8 cellular contexts compared by ENCODE assay signal in the genomic region with DNA sequence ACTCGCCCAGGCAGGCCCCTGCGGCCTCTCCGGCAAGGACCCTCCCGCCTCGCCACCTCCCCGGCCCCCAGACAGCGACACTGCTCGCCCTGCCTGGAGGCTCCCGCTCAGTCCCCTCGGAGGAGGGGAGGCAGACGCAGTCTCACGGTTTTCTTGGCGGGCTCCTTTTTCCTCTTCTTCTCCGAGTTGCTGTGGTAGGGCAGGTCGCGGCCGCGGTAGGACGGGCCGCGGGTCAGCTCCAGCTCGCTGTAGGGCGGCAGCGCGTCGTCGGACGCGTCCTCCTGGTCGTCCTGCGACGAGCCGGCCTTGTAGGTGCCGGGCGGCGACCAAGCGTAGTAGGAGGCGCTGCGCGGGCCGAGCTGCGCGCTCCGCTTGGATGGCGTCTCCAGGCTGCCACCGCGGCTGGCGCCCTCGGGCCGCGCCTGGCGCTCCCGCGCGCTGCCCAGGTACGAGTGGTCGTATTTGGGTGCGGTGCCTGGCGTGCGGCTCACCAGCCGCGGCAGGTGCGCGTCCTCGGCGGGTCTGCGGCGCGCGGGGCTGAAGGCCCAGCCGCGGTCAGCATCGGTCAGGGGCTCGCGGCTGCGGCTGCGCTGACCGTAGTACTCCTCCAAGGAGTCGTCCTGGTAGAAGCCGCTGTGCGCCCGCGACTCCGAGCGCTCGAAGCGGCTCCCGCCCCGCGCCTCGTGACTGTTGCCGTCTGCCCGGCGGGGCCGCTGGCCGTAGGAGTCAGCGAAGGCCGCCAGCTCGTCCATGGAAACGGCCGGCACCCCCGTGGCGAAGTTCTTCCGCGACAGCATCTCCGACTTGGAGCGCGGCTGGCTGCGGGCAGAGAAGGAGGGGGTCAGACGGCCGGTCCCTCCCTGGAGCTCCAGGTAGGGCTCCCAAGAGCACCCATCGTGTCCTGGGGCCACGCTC. TPM values are rescaled to one million over a fixed set of nuclear protein-coding genes. Genes with fewer than 3 reads are reported as not detected.
A peak's percentile ranks its signal among the peaks of the same experiment; 100 is the strongest.
DNase-seq lines count a peak whose midpoint lies in the region; ATAC-seq and TF ChIP-seq lines count a peak whose summit lies in the region.

No MANE protein-coding gene starts in this region.

- TF ChIP-seq POLR2A in prostate gland (IDR thresholded peaks at IDR 0.05), result no peak

- H3K27me3 Mint-ChIP-seq in T-helper 2 cell treated with Interferon-gamma antibody and Interleukin-4, amounts not matched to agents 5 μg/mL and 100 μg/mL, for 36 hours (ENCODE audit: low read depth), result peaks cover 36% of the 10 kb centered on the region
- H3K27me3 Mint-ChIP-seq in activated T-helper 17 cell treated with anti-CD3 and anti-CD28 coated beads, Interleukin-2, amount 50 U/mL, for 72 hours, result peaks cover 35% of the 10 kb centered on the region

- H3K9me3 ChIP-seq in left ventricle myocardium inferior (replicated peaks) (no peaks in the 10 kb centered on the region), prostate gland (no peaks in the 10 kb centered on the region)

- H3K27ac ChIP-seq in left ventricle myocardium inferior (replicated peaks) (peak overlapping the region; percentile 52), prostate gland (peak overlapping the region in 1 of 2 donors; percentile 30)

- WGBS in prostate gland, result 33% methylated on average over 22 of the region's 113 CpGs

- no peak for ATAC-seq in activated T-helper 17 cell treated with anti-CD3 and anti-CD28 coated beads, Interleukin-2, amount 50 U/mL, for 72 hours (replicated peaks)

- H3K27ac Mint-ChIP-seq in T-helper 2 cell treated with Interferon-gamma antibody and Interleukin-4, amounts not matched to agents 5 μg/mL and 100 μg/mL, for 36 hours, result no peak overlapping the region
- no peak overlapping the region for H3K27ac Mint-ChIP-seq in activated T-helper 17 cell treated with anti-CD3 and anti-CD28 coated beads, Interleukin-2, amount 50 U/mL, for 72 hours

- H3K36me3 ChIP-seq in left ventricle myocardium inferior, result no peaks in the 10 kb centered on the region
- no peaks in the 10 kb centered on the region for H3K36me3 ChIP-seq in prostate gland

- no peaks in the 10 kb centered on the region for H3K9me3 Mint-ChIP-seq in T-helper 2 cell treated with Interferon-gamma antibody and Interleukin-4, amounts not matched to agents 5 μg/mL and 100 μg/mL, for 36 hours
- no peaks in the 10 kb centered on the region for H3K9me3 Mint-ChIP-seq in activated T-helper 17 cell treated with anti-CD3 and anti-CD28 coated beads, Interleukin-2, amount 50 U/mL, for 72 hours

- H3K27me3 ChIP-seq in left ventricle myocardium inferior (ENCODE audit: low read depth) (peaks cover 63% of the 10 kb centered on the region), prostate gland (replicated peaks; ENCODE audit: insufficient read depth) (peaks cover 3% of the 10 kb centered on the region)

- H3K4me1 Mint-ChIP-seq in T-helper 2 cell treated with Interferon-gamma antibody and Interleukin-4, amounts not matched to agents 5 μg/mL and 100 μg/mL, for 36 hours (ENCODE audit: low read depth), result no peaks in the 10 kb centered on the region
- no peaks in the 10 kb centered on the region for H3K4me1 Mint-ChIP-seq in activated T-helper 17 cell treated with anti-CD3 and anti-CD28 coated beads, Interleukin-2, amount 50 U/mL, for 72 hours

- H3K4me3 Mint-ChIP-seq in T-helper 2 cell treated with Interferon-gamma antibody and Interleukin-4, amounts not matched to agents 5 μg/mL and 100 μg/mL, for 36 hours, result peak overlapping the region; percentile 50
- no peak overlapping the region for H3K4me3 Mint-ChIP-seq in activated T-helper 17 cell treated with anti-CD3 and anti-CD28 coated beads, Interleukin-2, amount 50 U/mL, for 72 hours

- H3K4me1 ChIP-seq in left ventricle myocardium inferior (peaks cover 31% of the 10 kb centered on the region), prostate gland (replicated peaks) (no peaks in the 10 kb centered on the region)

- intact Hi-C loops in left ventricle myocardium inferior (cut with micrococcal nuclease) (no loop called here), prostate gland (cut with DNase I) (no loop called here)

- H3K4me3 ChIP-seq in left ventricle myocardium inferior (peak overlapping the region; percentile 68), prostate gland (peak overlapping the region; percentile 19 to 25)

- peaks cover 8% of the 10 kb centered on the region for H3K36me3 Mint-ChIP-seq in T-helper 2 cell treated with Interferon-gamma antibody and Interleukin-4, amounts not matched to agents 5 μg/mL and 100 μg/mL, for 36 hours (ENCODE audit: low read depth)
- H3K36me3 Mint-ChIP-seq in activated T-helper 17 cell treated with anti-CD3 and anti-CD28 coated beads, Interleukin-2, amount 50 U/mL, for 72 hours (ENCODE audit: low read depth), result no peaks in the 10 kb centered on the region

- DNase-seq in GM10266 (ENCODE audit: extremely low spot score) (peak; percentile 15), left ventricle myocardium inferior (no peak), prostate gland (ENCODE audit: low spot score) (no peak), glomerular visceral epithelial cell (ENCODE audit: extremely low spot score) (no peak), midbrain (lab: John Stamatoyannopoulos, UW) (no peak)
- no peak for DNase-seq in T-helper 2 cell treated with Interferon-gamma antibody and Interleukin-4, amounts not matched to agents 5 μg/mL and 100 μg/mL, for 36 hours (ENCODE audit: low spot score)
- no peak for DNase-seq in effector CD8-positive, alpha-beta T cell (lab: John Stamatoyannopoulos, UW)

- TF ChIP-seq CTCF in GM10266 (IDR thresholded peaks at IDR 0.05; ENCODE audit: control insufficient read depth, insufficient read depth, low read depth, missing control alignments), result no peak
- TF ChIP-seq CTCF in left ventricle myocardium inferior (IDR thresholded peaks at IDR 0.05; ENCODE audit: borderline replicate concordance), result no peak
- no peak for TF ChIP-seq CTCF in prostate gland (IDR thresholded peaks at IDR 0.05)

RNA-seq across cellular contexts. Expression of a gene that starts 44.8 kb away (rescaled TPM):
- total RNA-seq in left ventricle myocardium inferior, result 10.2 TPM
- total RNA-seq in prostate gland, result 10 to 100 TPM; 14.2 to 19.5 TPM
- total RNA-seq in activated T-helper 17 cell treated with anti-CD3 and anti-CD28 coated beads, Interleukin-2, amount 50 U/mL, for 72 hours, result 10 to 100 TPM; 10.5 to 11.1 TPM

RNA-seq across cellular contexts. Expression of a gene that starts 54.5 kb away (rescaled TPM):
- total RNA-seq in left ventricle myocardium inferior (3.6 TPM), prostate gland (100 to 1,000 TPM in 1 of 2 donors, 1 to 10 TPM in 1; 3.2 to 175 TPM)
- 1 to 10 TPM; 5.0 to 5.8 TPM for total RNA-seq in activated T-helper 17 cell treated with anti-CD3 and anti-CD28 coated beads, Interleukin-2, amount 50 U/mL, for 72 hours
